ENCODE assay signal across 8 cellular contexts in the genomic region with DNA sequence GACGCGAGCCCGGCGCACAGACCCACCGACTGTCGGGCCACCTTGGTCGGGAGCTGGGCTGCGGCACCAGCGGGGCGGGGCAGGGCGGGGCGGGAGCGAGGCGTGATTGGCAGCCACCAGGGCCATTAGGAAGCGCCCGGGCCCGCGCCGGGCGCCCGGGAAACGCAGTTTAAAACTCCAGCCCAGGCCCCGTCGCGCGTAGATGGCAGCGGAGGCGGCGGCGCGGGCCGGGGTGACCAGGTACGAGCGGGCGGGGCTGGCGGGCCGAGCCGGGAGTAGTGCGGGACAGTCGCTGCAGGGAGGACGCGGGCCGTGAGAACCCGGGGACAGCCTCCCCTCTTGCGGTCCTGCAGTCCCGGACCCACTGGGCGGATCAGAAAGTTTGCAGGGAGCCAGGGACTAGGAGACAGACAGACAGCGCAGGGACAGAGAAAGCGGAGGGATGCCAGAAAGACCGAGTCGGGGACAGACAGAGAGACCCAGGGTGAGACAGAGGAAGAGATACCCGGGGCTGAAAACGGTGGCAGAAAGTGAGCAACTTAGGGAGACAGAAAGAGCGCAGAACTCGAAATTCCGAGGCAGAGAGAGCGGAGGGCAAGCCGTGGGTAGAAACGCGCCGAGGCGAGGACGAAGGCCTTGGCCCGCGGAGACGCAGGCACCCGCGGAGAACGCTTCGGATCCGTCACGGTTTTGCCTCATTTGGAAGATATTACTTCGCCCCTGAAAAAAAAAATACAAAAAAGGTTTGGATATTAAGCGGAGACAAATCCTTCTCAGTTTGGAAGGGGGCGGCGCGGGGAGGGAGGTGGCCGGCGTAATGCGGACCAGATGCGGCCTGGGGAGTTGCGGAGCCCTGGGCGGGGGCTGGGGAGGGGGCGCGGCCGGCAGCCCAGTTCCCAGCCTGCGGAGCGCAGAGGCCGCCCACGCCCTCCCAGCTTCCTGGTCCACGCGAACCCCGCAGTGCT. TPM values are rescaled to one million over a fixed set of nuclear protein-coding genes. Genes with fewer than 3 reads are reported as not detected.
A peak's percentile ranks its signal among the peaks of the same experiment; 100 is the strongest.
DNase-seq lines count a peak whose midpoint lies in the region; ATAC-seq and TF ChIP-seq lines count a peak whose summit lies in the region.

A gene (plus strand): TSS at position 199 of the 965 bp plus-strand sequence. CDS start 17,175 bp downstream, outside the sequence.

- intact Hi-C loops in ascending aorta (cut with DNase I), result no loop called here

- CTCF ChIA-PET in activated CD8-positive, alpha-beta memory T cell treated with anti-CD3 and anti-CD28 coated beads, Interleukin-2, amount 10 ng/mL, durations not matched to agents 7 days and 5 days (lab: Charles Lee), result interaction anchor here (3.7 kb wide), 1 partner anchor 32 kb away, joined by 14 read pairs; no protein-coding TSS in a partner anchor

- H3K36me3 Mint-ChIP-seq in activated CD8-positive, alpha-beta memory T cell treated with anti-CD3 and anti-CD28 coated beads, Interleukin-2, amount 10 ng/mL, durations not matched to agents 7 days and 5 days, result no peaks in the 10 kb centered on the region

- H3K27me3 ChIP-seq in ascending aorta, result peaks cover 29% of the 10 kb centered on the region

- in situ Hi-C loops in G401 (cut with HindIII; ENCODE audit: low sequenced_read_pairs), result loop anchor here (5.0 kb wide), 1 partner anchor 32 kb away; no protein-coding TSS in a partner anchor

- H3K9me3 ChIP-seq in ascending aorta, result no peaks in the 10 kb centered on the region

- peaks cover 9 to 13% of the 10 kb centered on the region in 2 donors for H3K4me1 ChIP-seq in ascending aorta

- peak within 1 kb of the TSS; percentile 55 for H3K27ac Mint-ChIP-seq in activated CD8-positive, alpha-beta memory T cell treated with anti-CD3 and anti-CD28 coated beads, Interleukin-2, amount 10 ng/mL, durations not matched to agents 7 days and 5 days

- TF ChIP-seq CTCF in ascending aorta (IDR thresholded peaks at IDR 0.05), result no peak

- peaks cover 19% of the 10 kb centered on the region for H3K4me1 Mint-ChIP-seq in activated CD8-positive, alpha-beta memory T cell treated with anti-CD3 and anti-CD28 coated beads, Interleukin-2, amount 10 ng/mL, durations not matched to agents 7 days and 5 days

- H3K4me3 Mint-ChIP-seq in activated CD8-positive, alpha-beta memory T cell treated with anti-CD3 and anti-CD28 coated beads, Interleukin-2, amount 10 ng/mL, durations not matched to agents 7 days and 5 days, result peak within 1 kb of the TSS; percentile 70

- H3K36me3 ChIP-seq in ascending aorta, result no peaks in the 10 kb centered on the region

- H3K9me3 Mint-ChIP-seq in activated CD8-positive, alpha-beta memory T cell treated with anti-CD3 and anti-CD28 coated beads, Interleukin-2, amount 10 ng/mL, durations not matched to agents 7 days and 5 days (ENCODE audit: low read depth), result no peaks in the 10 kb centered on the region

- peak; percentile 59 for DNase-seq in activated CD8-positive, alpha-beta memory T cell treated with anti-CD3 and anti-CD28 coated beads, Interleukin-2, amount 10 ng/mL, durations not matched to agents 7 days and 5 days
- no peak for DNase-seq in activated CD8-positive, alpha-beta memory T cell treated with anti-CD3 and anti-CD28 coated beads, Interleukin-2, amount 50 U/mL, for 4 hours
- DNase-seq in NCI-H510A (lab: John Stamatoyannopoulos, UW), result peak; percentile 50
- DNase-seq in ascending aorta (ENCODE audit: low spot score in 2 of 2), result no peak
- DNase-seq in islet precursor cell, result peak; percentile 80
- peak; percentile 38 to 44 for DNase-seq in stimulated activated CD4-positive, alpha-beta T cell treated with anti-CD3 and anti-CD28 coated beads, Interleukin-4, amount 100 ng/mL, for 48 hours (ENCODE audit: low read depth in 2 of 2)
- DNase-seq in G401 (ENCODE audit: low spot score), result no peak

- peaks cover 96% of the 10 kb centered on the region for H3K27me3 Mint-ChIP-seq in activated CD8-positive, alpha-beta memory T cell treated with anti-CD3 and anti-CD28 coated beads, Interleukin-2, amount 10 ng/mL, durations not matched to agents 7 days and 5 days

- no peak within 1 kb of the TSS for H3K27ac ChIP-seq in ascending aorta

- peak within 1 kb of the TSS; percentile 50 to 55 for H3K4me3 ChIP-seq in ascending aorta

- peak; percentile 83 for ATAC-seq in activated CD8-positive, alpha-beta memory T cell treated with anti-CD3 and anti-CD28 coated beads, Interleukin-2, amount 10 ng/mL, durations not matched to agents 7 days and 5 days
- no peak for ATAC-seq in HG03571 (IDR thresholded peaks at IDR 0.05; ENCODE audit: unreplicated experiment)

RNA-seq across cellular contexts. Expression of the gene that starts here (rescaled TPM):
- total RNA-seq in activated CD8-positive, alpha-beta memory T cell treated with anti-CD3 and anti-CD28 coated beads, Interleukin-2, amount 10 ng/mL, durations not matched to agents 7 days and 5 days, result under 1 TPM in 1 of 2 experiments, not detected in 1; 0.15 TPM
- total RNA-seq in ascending aorta, result not detected
- 0.20 and 1.0 TPM in 2 replicates for total RNA-seq in G401 (2014; rRNA removed; shearing (Covaris generic))

Comparison
In these comparisons a context has a peak if more than half of its experiments do, and no peak if none do; other contexts are left out.
1. Peak in DNase-seq and ATAC-seq in activated CD8-positive, alpha-beta memory T cell treated with anti-CD3 and anti-CD28 coated beads, Interleukin-2, amount 10 ng/mL, durations not matched to agents 7 days and 5 days; RNA of the gene not detected or under 1 TPM.
2. DNase-seq: peak in NCI-H510A (single experiment), islet precursor cell (single experiment) and stimulated activated CD4-positive, alpha-beta T cell treated with anti-CD3 and anti-CD28 coated beads, Interleukin-4, amount 100 ng/mL, for 48 hours (2 of 2); none in activated CD8-positive, alpha-beta memory T cell treated with anti-CD3 and anti-CD28 coated beads, Interleukin-2, amount 50 U/mL, for 4 hours (single experiment), ascending aorta (0 of 2) and G401 (single experiment).